8 cellular contexts compared by ENCODE assay signal in the genomic region with DNA sequence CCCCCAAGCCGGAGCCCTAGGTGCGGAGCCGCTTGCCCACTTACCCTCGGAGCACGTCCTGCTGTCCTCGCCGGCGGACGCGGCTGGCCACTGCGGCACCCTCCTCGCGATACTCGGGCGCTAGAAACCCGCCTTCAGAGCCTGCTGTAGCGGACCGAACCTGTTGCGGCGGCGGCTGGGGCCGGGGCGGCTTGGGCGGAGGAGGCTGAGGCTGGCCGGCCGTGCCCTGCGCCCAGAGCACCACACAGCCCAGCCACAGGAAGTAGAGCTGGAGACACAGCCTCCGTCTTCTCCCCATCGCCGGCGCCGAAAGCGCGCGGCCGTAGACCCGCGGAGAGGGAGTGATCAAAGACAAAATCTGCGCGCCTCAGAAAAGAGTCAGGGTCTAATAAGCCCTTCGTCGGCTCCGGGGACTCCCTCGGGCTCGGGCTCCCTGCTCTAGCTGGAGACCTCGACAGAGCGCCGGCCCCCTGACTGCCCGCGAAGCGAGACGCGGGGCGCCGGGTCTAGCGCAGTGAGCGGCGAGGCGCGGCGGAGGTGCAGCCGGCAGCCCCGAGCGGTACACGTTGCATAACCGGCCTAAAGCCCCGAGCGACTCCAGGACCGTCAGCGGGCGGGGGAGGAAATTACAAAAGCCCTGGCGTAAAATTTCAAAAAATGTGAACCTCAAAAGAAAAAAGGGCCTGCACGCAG. TPM values are rescaled to one million over a fixed set of nuclear protein-coding genes. Genes with fewer than 3 reads are reported as not detected.
A peak's percentile ranks its signal among the peaks of the same experiment; 100 is the strongest.
DNase-seq lines count a peak whose midpoint lies in the region; ATAC-seq and TF ChIP-seq lines count a peak whose summit lies in the region.

No MANE protein-coding gene starts in this region.

- ATAC-seq in GM18505 (IDR thresholded peaks at IDR 0.05; ENCODE audit: unreplicated experiment) (peak; percentile 52), GM21529 (IDR thresholded peaks at IDR 0.05; ENCODE audit: unreplicated experiment) (no peak), HG03135 (IDR thresholded peaks at IDR 0.05; ENCODE audit: unreplicated experiment) (no peak)

- peak overlapping the region; percentile 82 for H3K27ac Mint-ChIP-seq in endothelial cell (ENCODE audit: unreplicated experiment)

- H3K9me3 ChIP-seq in mucosa of rectum (ENCODE audit: control insufficient read depth in 2 of 2, low read length in 2 of 2) = no peaks in the 10 kb centered on the region

- DNase-seq in NCI-H748 (lab: John Stamatoyannopoulos, UW; ENCODE audit: unreplicated experiment) = peak; percentile 79
- peak; percentile 59 for DNase-seq in endothelial cell (ENCODE audit: low spot score)
- no peak for DNase-seq in NCI-H187 (lab: John Stamatoyannopoulos, UW)
- DNase-seq in stimulated activated CD4-positive, alpha-beta T cell treated with anti-CD3 and anti-CD28 coated beads, Interleukin-1b, Interleukin-23, amount 100 ng/mL, for 48 hours = no peak

- TF ChIP-seq CTCF in endothelial cell (IDR thresholded peaks at IDR 0.05; ENCODE audit: unreplicated experiment) = peak; percentile 14

- H3K27me3 ChIP-seq in mucosa of rectum (ENCODE audit: control insufficient read depth in 2 of 2, insufficient read depth in 2 of 2, low read length in 2 of 2) = peaks cover 0 to 28% of the 10 kb centered on the region in 2 donors

- H3K27ac ChIP-seq in mucosa of rectum (ENCODE audit: low read depth in 2 of 2, low read length in 2 of 2) = no peak overlapping the region

- H3K4me1 Mint-ChIP-seq in endothelial cell (ENCODE audit: unreplicated experiment) = peaks cover 10% of the 10 kb centered on the region

- H3K4me3 Mint-ChIP-seq in endothelial cell (ENCODE audit: unreplicated experiment) = peak overlapping the region; percentile 91

- no peaks in the 10 kb centered on the region for H3K36me3 ChIP-seq in mucosa of rectum (ENCODE audit: control insufficient read depth in 2 of 2, insufficient read depth in 2 of 2, low read length in 2 of 2)

- H3K9ac ChIP-seq in mucosa of rectum (ENCODE audit: low read depth in 1 of 2, low read length in 2 of 2) = no peak overlapping the region

- peaks cover 2% of the 10 kb centered on the region for H3K27me3 Mint-ChIP-seq in endothelial cell (ENCODE audit: unreplicated experiment)

- no peaks in the 10 kb centered on the region for H3K4me1 ChIP-seq in mucosa of rectum (ENCODE audit: control insufficient read depth in 2 of 2, insufficient read depth in 2 of 2, low read length in 2 of 2)

- peak overlapping the region; percentile 32 to 57 for H3K4me3 ChIP-seq in mucosa of rectum (ENCODE audit: low read length in 2 of 2)

- H3K9me3 Mint-ChIP-seq in endothelial cell (ENCODE audit: unreplicated experiment) = no peaks in the 10 kb centered on the region

- TF ChIP-seq POLR2A in GM18505 (IDR thresholded peaks at IDR 0.05; ENCODE audit: borderline replicate concordance, extremely low read depth, insufficient read depth, insufficient read length) = no peak

- peaks cover 4% of the 10 kb centered on the region for H3K36me3 Mint-ChIP-seq in endothelial cell (ENCODE audit: low read depth, unreplicated experiment)

RNA-seq across cellular contexts. Expression of a gene that starts 0.6 kb away (rescaled TPM):
- total RNA-seq in endothelial cell (ENCODE audit: unreplicated experiment) = 106 TPM

Comparison
In these comparisons a context has a peak if more than half of its experiments do, and no peak if none do; other contexts are left out.
1. DNase-seq: peak in NCI-H748 (single experiment) and endothelial cell (single experiment); none in NCI-H187 (0 of 2) and stimulated activated CD4-positive, alpha-beta T cell treated with anti-CD3 and anti-CD28 coated beads, Interleukin-1b, Interleukin-23, amount 100 ng/mL, for 48 hours (single experiment).